20 cellular contexts compared by ENCODE assay signal in genomic region chr18:13110559-13110958, GRCh38.
DNase-seq lines count a peak whose midpoint lies in the region; ATAC-seq and TF ChIP-seq lines count a peak whose summit lies in the region.
"Had no signal": no experiment of that assay in that cellular context is flagged by ENCODE, and none has a peak within 500 bp of the region (broad histone marks: within the 10 kb centered on the region; RNA-seq: fewer than 3 reads in every experiment).

No MANE protein-coding gene starts in this region.

- peak; percentile 18 to 24 for DNase-seq in Kasumi-1 (lab: John Stamatoyannopoulos, UW)
- peak; percentile 18 for DNase-seq in fibroblast of the aortic adventitia (ENCODE audit: low read depth)
- no peak for DNase-seq in right cardiac atrium
- DNase-seq in testis: peak; percentile 43
- DNase-seq in NCI-H526 treated with DMSO at 0.1 percent for 48 hours (lab: John Stamatoyannopoulos, UW): no peak
- DNase-seq in progenitor cell of endocrine pancreas (ENCODE audit: low spot score, unreplicated experiment): no peak
- DNase-seq in activated naive CD4-positive, alpha-beta T cell treated with anti-CD3 and anti-CD28 coated beads, Interleukin-2, amount 50 U/mL, for 16 hours: no peak
- DNase-seq: CD4-positive, CD25-positive, alpha-beta regulatory T cell; DMS153; DND-41; Karpas-422; NCI-H1105 treated with DMSO at 0.1 percent for 48 hours; NCI-H146; NCI-H1930; NCI-H2107; NCI-H524; NK-92 treated with Interleukin-12 subunit alpha and Interleukin-12 subunit beta, amount 100 ng/mL, for 24 hours; PC-9; SHP77 had no signal

- H3K27me3 Mint-ChIP-seq in progenitor cell of endocrine pancreas: no peaks in the 10 kb centered on the region
- H3K27me3 Mint-ChIP-seq: CD4-positive, CD25-positive, alpha-beta regulatory T cell had no signal

- H3K4me3 ChIP-seq in fibroblast of the aortic adventitia (ENCODE audit: low read depth, low read length) (no peak overlapping the region), right cardiac atrium (ENCODE audit: low read length) (no peak overlapping the region), testis (no peak overlapping the region)
- H3K4me3 ChIP-seq: BLaER1, PC-9 had no signal

- peaks cover 8% of the 10 kb centered on the region for H3K4me1 Mint-ChIP-seq in progenitor cell of endocrine pancreas (ENCODE audit: low read depth)

- no peak overlapping the region for H3K27ac Mint-ChIP-seq in progenitor cell of endocrine pancreas

- no peaks in the 10 kb centered on the region for H3K27me3 ChIP-seq in right cardiac atrium (ENCODE audit: control insufficient read depth, insufficient read depth)
- H3K27me3 ChIP-seq in testis: no peaks in the 10 kb centered on the region
- H3K27me3 ChIP-seq: BLaER1 had no signal

- WGBS in right cardiac atrium: 47% methylated on average over 3 of the region's 3 CpGs
- whole genome bisulfite sequencing in testis, 2 donors: 55 to 68% methylated on average over 3 of the region's 3 CpGs

- peaks cover 5% of the 10 kb centered on the region for H3K9me3 Mint-ChIP-seq in progenitor cell of endocrine pancreas (ENCODE audit: low read depth)

- no peak overlapping the region for H3K4me3 Mint-ChIP-seq in progenitor cell of endocrine pancreas (ENCODE audit: low read depth)
- H3K4me3 Mint-ChIP-seq: CD4-positive, CD25-positive, alpha-beta regulatory T cell had no signal

- TF ChIP-seq POLR2A in testis (IDR thresholded peaks at IDR 0.05): no peak

- no peaks in the 10 kb centered on the region for H3K9me3 ChIP-seq in right cardiac atrium (ENCODE audit: control insufficient read depth, low read length)
- H3K9me3 ChIP-seq in testis: no peaks in the 10 kb centered on the region

- intact Hi-C loops in right cardiac atrium (cut with DNase I): loop anchor here in 1 of 4 donors (10.0 kb wide), 1 partner anchor 106 kb away; no protein-coding TSS in a partner anchor
- intact Hi-C loops in testis (cut with DNase I; ENCODE audit: low total_unique reads): no loop called here

- peaks cover 43% of the 10 kb centered on the region for H3K36me3 Mint-ChIP-seq in progenitor cell of endocrine pancreas (ENCODE audit: insufficient read depth)

- no peak for TF ChIP-seq CTCF in fibroblast of the aortic adventitia (IDR thresholded peaks at IDR 0.05; ENCODE audit: insufficient read depth, low read length)
- no peak for TF ChIP-seq CTCF in testis (IDR thresholded peaks at IDR 0.05)
- TF ChIP-seq CTCF in progenitor cell of endocrine pancreas (IDR thresholded peaks at IDR 0.05; ENCODE audit: unreplicated experiment): no peak

- no peaks in the 10 kb centered on the region for H3K4me1 ChIP-seq in right cardiac atrium (ENCODE audit: control insufficient read depth, insufficient read depth, low read length)
- H3K4me1 ChIP-seq in testis: no peaks in the 10 kb centered on the region
- H3K4me1 ChIP-seq: BLaER1 had no signal

- peak; percentile 23 to 63 for ATAC-seq in right cardiac atrium

- no peaks in the 10 kb centered on the region for H3K36me3 ChIP-seq in testis (ENCODE audit: low read depth, missing control alignments)

- no peak overlapping the region for H3K27ac ChIP-seq in right cardiac atrium (ENCODE audit: low read length)
- H3K27ac ChIP-seq in testis: peak overlapping the region in 1 of 2 donors; percentile 5
- H3K27ac ChIP-seq: BLaER1, PC-9 had no signal

Comparison
In these comparisons a context has a peak if more than half of its experiments do, and no peak if none do; other contexts are left out.
1. DNase-seq: peak in Kasumi-1 (2 of 2), fibroblast of the aortic adventitia (single experiment) and testis (single experiment); none in right cardiac atrium (0 of 3), NCI-H526 treated with DMSO at 0.1 percent for 48 hours (single experiment), progenitor cell of endocrine pancreas (single experiment) and activated naive CD4-positive, alpha-beta T cell treated with anti-CD3 and anti-CD28 coated beads, Interleukin-2, amount 50 U/mL, for 16 hours (single experiment).